Comparison of ENCODE assay signal across 9 cellular contexts in the genomic region with DNA sequence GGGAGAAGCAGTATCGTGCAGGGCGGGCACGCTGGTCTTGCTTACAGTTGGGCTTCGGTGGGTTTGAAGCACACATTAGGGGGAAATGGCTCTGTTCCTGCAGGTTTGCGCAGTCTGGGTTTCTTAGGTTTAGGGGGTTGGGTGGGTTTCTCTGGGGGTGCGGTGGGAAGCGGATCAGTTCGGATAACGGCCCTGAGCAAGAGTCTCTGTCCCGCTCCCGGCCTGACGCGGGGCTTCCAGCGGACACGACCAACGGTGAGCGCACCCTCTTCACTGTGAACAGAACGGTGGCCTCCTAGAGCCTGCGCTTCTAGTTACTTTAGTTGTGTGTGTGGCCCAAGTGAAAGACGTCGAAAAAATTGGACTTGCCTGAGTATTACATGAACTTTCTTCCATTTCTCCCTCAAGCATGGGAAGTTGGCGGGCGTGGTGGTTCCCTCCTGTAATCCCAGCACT. TPM values are rescaled to one million over a fixed set of nuclear protein-coding genes. Genes with fewer than 3 reads are reported as not detected.
DNase-seq lines count a peak whose midpoint lies in the region; ATAC-seq and TF ChIP-seq lines count a peak whose summit lies in the region.
"Had no signal": no experiment of that assay in that cellular context is flagged by ENCODE, and none has a peak within 500 bp of the region (broad histone marks: within the 10 kb centered on the region; RNA-seq: fewer than 3 reads in every experiment).

No MANE protein-coding gene starts in this region.

- H3K27ac ChIP-seq in BLaER1, result peak overlapping the region; percentile 90; the same call in 1 of the 2 replicates
- no peak overlapping the region for H3K27ac ChIP-seq in coronary artery
- no peak overlapping the region for H3K27ac ChIP-seq in neural progenitor cell
- H3K27ac ChIP-seq in substantia nigra (ENCODE audit: low read depth, low read length, poor library complexity, severe bottlenecking), result no peak overlapping the region

- no peak for ATAC-seq in GM21447 (IDR thresholded peaks at IDR 0.05; ENCODE audit: unreplicated experiment)

- no peak for TF ChIP-seq CTCF in LNCaP clone FGC (IDR thresholded peaks at IDR 0.05; ENCODE audit: control insufficient read depth, extremely low read depth, insufficient read depth)
- no peak for TF ChIP-seq CTCF in coronary artery (IDR thresholded peaks at IDR 0.05)
- no peak for TF ChIP-seq CTCF in neural progenitor cell (IDR thresholded peaks at IDR 0.05)

- H4K20me1 ChIP-seq in BLaER1 (peaks cover 15% of the 10 kb centered on the region), neural progenitor cell (ENCODE audit: low read depth) (no peaks in the 10 kb centered on the region)

- H3K4me1 Mint-ChIP-seq in neural progenitor cell, result peaks cover 17% of the 10 kb centered on the region

- H3K4me3 Mint-ChIP-seq in neural progenitor cell, result peak overlapping the region; percentile 92

- H3K27me3 Mint-ChIP-seq in neural progenitor cell (ENCODE audit: insufficient read depth, low read depth), result peaks cover 14% of the 10 kb centered on the region

- H3K4me1 ChIP-seq in BLaER1, result peaks cover 27% of the 10 kb centered on the region
- peaks cover 6% of the 10 kb centered on the region for H3K4me1 ChIP-seq in neural progenitor cell

- H3K9ac ChIP-seq in BLaER1 (peak overlapping the region; percentile 90), neural progenitor cell (no peak overlapping the region)

- H3F3A ChIP-seq in neural progenitor cell (ENCODE audit: low read depth), result peaks cover 21% of the 10 kb centered on the region

- peaks cover 1% of the 10 kb centered on the region for H3K36me3 Mint-ChIP-seq in neural progenitor cell

- DNase-seq in LNCaP clone FGC (ENCODE audit: low read depth) (no peak), coronary artery (ENCODE audit: low spot score) (no peak), neural progenitor cell (ENCODE audit: low spot score) (no peak), GDM1 (lab: John Stamatoyannopoulos, UW) (no peak), SIG-M5 (lab: John Stamatoyannopoulos, UW) (no peak), substantia nigra (lab: John Stamatoyannopoulos, UW) (no peak)
- DNase-seq: NCI-H524 treated with DMSO at 0.1 percent for 48 hours had no signal

- no peaks in the 10 kb centered on the region for H3K27me3 ChIP-seq in BLaER1
- H3K27me3 ChIP-seq in neural progenitor cell, result peaks cover 79% of the 10 kb centered on the region

- H3K9me3 Mint-ChIP-seq in neural progenitor cell, result peaks cover 21% of the 10 kb centered on the region

- H3K4me2 ChIP-seq in BLaER1 (peak overlapping the region; percentile 85; the same call in 1 of the 2 replicates), neural progenitor cell (peak overlapping the region; percentile 70)

- H3K4me3 ChIP-seq in BLaER1, result peak overlapping the region; percentile 98
- H3K4me3 ChIP-seq in LNCaP clone FGC (ENCODE audit: low read depth, low read length), result peak overlapping the region; percentile 39
- H3K4me3 ChIP-seq in coronary artery, result peak overlapping the region; percentile 73
- peak overlapping the region; percentile 79 for H3K4me3 ChIP-seq in neural progenitor cell

- H2AFZ ChIP-seq in neural progenitor cell (replicated peaks), result peak overlapping the region; percentile 88

- no peaks in the 10 kb centered on the region for H3K36me3 ChIP-seq in BLaER1
- no peaks in the 10 kb centered on the region for H3K36me3 ChIP-seq in neural progenitor cell

- no peak overlapping the region for H3K27ac Mint-ChIP-seq in neural progenitor cell

- H3K9me3 ChIP-seq in BLaER1 (no peaks in the 10 kb centered on the region), neural progenitor cell (ENCODE audit: low read depth) (no peaks in the 10 kb centered on the region)

- H3K79me2 ChIP-seq in neural progenitor cell (ENCODE audit: low read depth), result no peaks in the 10 kb centered on the region

RNA-seq across cellular contexts. Expression of gene ELOVL2, which starts 0.6 kb away (rescaled TPM):
- total RNA-seq in neural progenitor cell (ENCODE audit: low replicate concordance), result 5.8 and 9.1 TPM in 2 replicates

RNA-seq across cellular contexts. Expression of gene SMIM13, which starts 48.9 kb away (rescaled TPM):
- total RNA-seq in neural progenitor cell (ENCODE audit: low replicate concordance), result 5.4 and 7.8 TPM in 2 replicates

Comparison
In these comparisons a context has a peak if more than half of its experiments do, and no peak if none do; other contexts are left out.
1. H3K4me3 ChIP-seq: peak in every context shown above with its lines; median percentile 98 in BLaER1; 79 in neural progenitor cell; 73 in coronary artery; 39 in LNCaP clone FGC.